30 cellular contexts compared by ENCODE assay signal in genomic region chr20:59697082-59697481, GRCh38.
"Had no signal": no experiment of that assay in that cellular context is flagged by ENCODE, and none has a peak within 500 bp of the region (broad histone marks: within the 10 kb centered on the region; RNA-seq: fewer than 3 reads in every experiment).

No MANE protein-coding gene starts in this region.

- H3K9me3 ChIP-seq: MG63, SJCRH30, SK-N-SH had no signal

- H3K9me3 Mint-ChIP-seq: activated naive CD4-positive, alpha-beta T cell treated with anti-CD3 and anti-CD28 coated beads, Interleukin-2, amount 50 U/mL, for 24 hours; activated naive CD8-positive, alpha-beta T cell treated with anti-CD3 and anti-CD28 coated beads, Interleukin-2, amount 50 U/mL, for 24 hours; activated T-cell treated with anti-CD3 and anti-CD28 coated beads, Interleukin-2, amount 50 U/mL, for 24 hours; activated T-helper 1 cell treated with anti-CD3 and anti-CD28 coated beads, Interleukin-12 subunit alpha, Interleukin-12 subunit beta, Interleukin-2, Interleukin-4 antibody, amounts not matched to agents 30 ng/mL and 10 ng/mL and 1 ng/mL, durations not matched to agents 14 hours and 24 hours and 36 hours; brain; central memory CD8-positive, alpha-beta T cell had no signal

- H3K4me1 ChIP-seq: SJCRH30 had no signal

- H3K4me2 ChIP-seq: KMS-11, SK-N-SH had no signal

- FAIRE-seq: astrocyte had no signal

- H3K4me3 Mint-ChIP-seq: activated CD8-positive, alpha-beta memory T cell treated with anti-CD3 and anti-CD28 coated beads, Interleukin-2, amount 10 ng/mL, durations not matched to agents 7 days and 5 days; activated naive CD4-positive, alpha-beta T cell treated with anti-CD3 and anti-CD28 coated beads, Interleukin-2, amount 50 U/mL, for 24 hours; activated naive CD8-positive, alpha-beta T cell treated with anti-CD3 and anti-CD28 coated beads, Interleukin-2, amount 50 U/mL, for 24 hours; activated T-cell treated with anti-CD3 and anti-CD28 coated beads, Interleukin-2, amount 50 U/mL, for 24 hours; activated T-helper 1 cell treated with anti-CD3 and anti-CD28 coated beads, Interleukin-12 subunit alpha, Interleukin-12 subunit beta, Interleukin-2, Interleukin-4 antibody, amounts not matched to agents 30 ng/mL and 10 ng/mL and 1 ng/mL, durations not matched to agents 14 hours and 24 hours and 36 hours; brain; central memory CD8-positive, alpha-beta T cell had no signal

- ATAC-seq: activated CD8-positive, alpha-beta memory T cell treated with anti-CD3 and anti-CD28 coated beads, Interleukin-2, amount 10 ng/mL, durations not matched to agents 7 days and 5 days; activated naive CD8-positive, alpha-beta T cell treated with anti-CD3 and anti-CD28 coated beads, Interleukin-2, amount 50 U/mL, for 24 hours; Panc1; Right ventricle myocardium inferior had no signal

- H3K4me3 ChIP-seq: MG63, SJCRH30 had no signal

- H3K27ac ChIP-seq: KMS-11, SJCRH30 had no signal

- H3K9ac ChIP-seq: KMS-11, SK-N-SH had no signal

- H3K27ac Mint-ChIP-seq: activated CD8-positive, alpha-beta memory T cell treated with anti-CD3 and anti-CD28 coated beads, Interleukin-2, amount 10 ng/mL, durations not matched to agents 7 days and 5 days; activated naive CD4-positive, alpha-beta T cell treated with anti-CD3 and anti-CD28 coated beads, Interleukin-2, amount 50 U/mL, for 24 hours; activated naive CD8-positive, alpha-beta T cell treated with anti-CD3 and anti-CD28 coated beads, Interleukin-2, amount 50 U/mL, for 24 hours; activated T-cell treated with anti-CD3 and anti-CD28 coated beads, Interleukin-2, amount 50 U/mL, for 24 hours; activated T-helper 1 cell treated with anti-CD3 and anti-CD28 coated beads, Interleukin-12 subunit alpha, Interleukin-12 subunit beta, Interleukin-2, Interleukin-4 antibody, amounts not matched to agents 30 ng/mL and 10 ng/mL and 1 ng/mL, durations not matched to agents 14 hours and 24 hours and 36 hours had no signal

- H3K36me3 Mint-ChIP-seq: activated CD8-positive, alpha-beta memory T cell treated with anti-CD3 and anti-CD28 coated beads, Interleukin-2, amount 10 ng/mL, durations not matched to agents 7 days and 5 days; activated naive CD4-positive, alpha-beta T cell treated with anti-CD3 and anti-CD28 coated beads, Interleukin-2, amount 50 U/mL, for 24 hours; brain had no signal

- H3K27me3 ChIP-seq: MG63 had no signal

- DNase-seq: activated CD4-positive, alpha-beta T cell treated with anti-CD3 and anti-CD28 coated beads for 48 hours; activated CD4-positive, alpha-beta T cell treated with anti-CD3 and anti-CD28 coated beads, Interleukin-2, amount 50 U/mL, for 4 hours; activated CD4-positive, CD25-positive, alpha-beta regulatory T cell treated with anti-CD3 and anti-CD28 coated beads, Interleukin-2, amount 50 U/mL, for 72 hours; activated CD8-positive, alpha-beta memory T cell treated with anti-CD3 and anti-CD28 coated beads, Interleukin-2, amount 10 ng/mL, durations not matched to agents 7 days and 5 days; activated effector memory CD4-positive, alpha-beta T cell treated with Interleukin-2 at 50 U/mL for 16 hours; activated naive CD4-positive, alpha-beta T cell; activated naive CD8-positive, alpha-beta T cell treated with anti-CD3 and anti-CD28 coated beads, Interleukin-2, amount 50 U/mL, for 24 hours; activated T-cell treated with anti-CD3 and anti-CD28 coated beads, Interleukin-2, amount 50 U/mL, for 24 hours; amniotic stem cell; MG63; NCI-H1105; NCI-H1436; NCI-H1694 treated with DMSO at 0.1 percent for 48 hours; NCI-H2029 treated with DMSO at 0.1 percent for 48 hours; NCI-H510A treated with DMSO at 0.1 percent for 48 hours; NCI-H69; NK-92 treated with Interleukin-12 subunit alpha and Interleukin-12 subunit beta, amount 100 ng/mL, for 24 hours; OCI-M1; RPMI8226; SJCRH30; SK-N-SH; T-helper 1 cell had no signal

- H3K36me3 ChIP-seq: MG63, SJCRH30 had no signal

- H3K4me1 Mint-ChIP-seq: activated CD8-positive, alpha-beta memory T cell treated with anti-CD3 and anti-CD28 coated beads, Interleukin-2, amount 10 ng/mL, durations not matched to agents 7 days and 5 days; activated naive CD4-positive, alpha-beta T cell treated with anti-CD3 and anti-CD28 coated beads, Interleukin-2, amount 50 U/mL, for 24 hours; activated naive CD8-positive, alpha-beta T cell treated with anti-CD3 and anti-CD28 coated beads, Interleukin-2, amount 50 U/mL, for 24 hours; brain; central memory CD8-positive, alpha-beta T cell had no signal
